Comparison of ENCODE assay signal across 1 cellular context in genomic region chr13:34617684-34618083, GRCh38.
TF ChIP-seq lines count a peak whose summit lies in the region.

No MANE protein-coding gene starts in this region.

TF ChIP-seq in H1, 55 proteins besides CTCF, POLR2A, EP300 and RAD21 (continued from another document):
- TF ChIP-seq CHD7 (IDR thresholded peaks at IDR 0.05; ENCODE audit: insufficient replicate concordance, low read length) (no peak), KDM4A (IDR thresholded peaks at IDR 0.05; ENCODE audit: low read depth, low read length, severe bottlenecking) (no peak), GTF2F1 (IDR thresholded peaks at IDR 0.05; ENCODE audit: borderline replicate concordance, low read depth, low read length) (no peak)
